27 cellular contexts compared by ENCODE assay signal in the genomic region with DNA sequence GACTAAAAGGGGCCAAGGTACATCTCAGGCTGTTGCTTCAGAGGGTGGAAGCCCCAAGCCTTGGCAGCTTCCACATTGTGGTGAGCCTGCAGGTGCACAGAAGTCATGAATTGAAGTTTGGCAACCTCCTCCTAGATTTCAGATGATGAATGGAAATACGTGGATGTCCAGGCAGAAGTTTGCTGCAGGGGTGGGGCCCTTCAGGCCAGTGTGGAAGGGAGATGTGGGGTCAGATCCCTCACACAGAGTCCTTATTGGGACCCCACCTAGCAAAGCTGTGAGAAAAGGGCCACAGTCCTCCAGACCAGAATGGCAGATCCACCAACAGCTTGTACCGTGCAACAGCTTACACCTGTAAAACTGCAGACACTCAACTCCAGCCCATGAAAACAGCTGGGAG.
"Had no signal": no experiment of that assay in that cellular context is flagged by ENCODE, and none has a peak within 500 bp of the region (broad histone marks: within the 10 kb centered on the region; RNA-seq: fewer than 3 reads in every experiment).

No MANE protein-coding gene starts in this region.

- H3K4me3 ChIP-seq: stomach, suprapubic skin, testis, thoracic aorta, thyroid gland, tibial artery, tibial nerve, transverse colon, upper lobe of left lung, upper lobe of right lung, uterus, vagina had no signal

- H3K9me3 ChIP-seq: suprapubic skin, testis, thoracic aorta, thyroid gland, transverse colon, upper lobe of right lung, uterus, vagina had no signal

- FAIRE-seq: urothelium cell line had no signal

- DNase-seq: stimulated activated CD4-positive, alpha-beta T cell treated with anti-CD3 and anti-CD28 coated beads, Interleukin-2, amount 100 ng/mL, for 48 hours; stimulated activated CD4-positive, alpha-beta T cell treated with anti-CD3 and anti-CD28 coated beads, Interleukin-4, amount 100 ng/mL, for 1 hour; stimulated activated CD4-positive, alpha-beta T cell treated with anti-CD3 and anti-CD28 coated beads, Interleukin-4, amount 100 ng/mL, for 24 hours; stimulated activated CD4-positive, alpha-beta T cell treated with anti-CD3 and anti-CD28 coated beads, Interleukin-4, amount 100 ng/mL, for 4 hours; stimulated activated CD8-positive, alpha-beta memory T cell treated with anti-CD3 and anti-CD28 coated beads, Interleukin-4, amount 100 ng/mL, for 48 hours; stimulated activated naive B cell treated with anti-CD40 and anti-IgM and Interleukin-4, amounts not matched to agents 10 μg/mL and 1 μg/mL and 100 μg/mL, for 72 hours; stimulated activated naive CD4-positive, alpha-beta T cell; stimulated activated naive CD4-positive, alpha-beta T cell treated with Interleukin-2 at 50 U/mL for 16 hours; stimulated activated naive CD8-positive, alpha-beta T cell treated with anti-CD3 and anti-CD28 coated beads, Interleukin-15, amount 100 ng/mL, for 72 hours; stimulated activated naive CD8-positive, alpha-beta T cell treated with anti-CD3 and anti-CD28 coated beads, Interleukin-15, Interleukin-2, amounts not matched to agents 100 U/mL and 50 U/mL, for 24 hours; stomach; substantia nigra; testis; thyroid gland; tibial artery; transverse colon; trophoblast cell; upper lobe of left lung; upper lobe of right lung; uterus had no signal

- ATAC-seq: stimulated activated effector memory CD8-positive, alpha-beta T cell treated with anti-CD3 and anti-CD28 coated beads, Interleukin-12 subunit alpha, Interleukin-12 subunit beta, amount 100 ng/mL, for 72 hours; stimulated activated memory B cell treated with anti-CD40 and anti-IgM and Interleukin-4, amounts not matched to agents 10 μg/mL and 1 μg/mL and 100 μg/mL, for 72 hours; stimulated activated naive B cell treated with anti-CD40 and anti-IgM and Interleukin-4, amounts not matched to agents 10 μg/mL and 1 μg/mL and 100 μg/mL, for 72 hours; stimulated activated naive CD8-positive, alpha-beta T cell treated with anti-CD3 and anti-CD28 coated beads, Interleukin-15, amount 100 ng/mL, for 72 hours; stimulated activated naive CD8-positive, alpha-beta T cell treated with anti-CD3 and anti-CD28 coated beads, Interleukin-15, Interleukin-2, amounts not matched to agents 100 U/mL and 50 U/mL, for 24 hours; upper lobe of right lung had no signal

- H3K27me3 ChIP-seq: stomach, suprapubic skin, testis, thyroid gland, tibial artery, tibial nerve, transverse colon, upper lobe of left lung, upper lobe of right lung, uterus, vagina had no signal

- H3K36me3 ChIP-seq: stomach, suprapubic skin, thoracic aorta, thyroid gland, tibial artery, tibial nerve, transverse colon, upper lobe of left lung, upper lobe of right lung, uterus, vagina had no signal

- H3K27ac ChIP-seq: stomach, suprapubic skin, testis, thoracic aorta, thyroid gland, tibial artery, tibial nerve, transverse colon, upper lobe of left lung, upper lobe of right lung, uterus, vagina had no signal

- H3K4me1 ChIP-seq: stomach, suprapubic skin, testis, thyroid gland, tibial artery, tibial nerve, transverse colon, upper lobe of left lung, upper lobe of right lung, uterus, vagina had no signal
